In genomic region chr14:44962573-44963528, GRCh38 we compare ENCODE assay signal across 8 cellular contexts. TPM values are rescaled to one million over a fixed set of nuclear protein-coding genes. Genes with fewer than 3 reads are reported as not detected.
DNase-seq lines count a peak whose midpoint lies in the region; ATAC-seq, FAIRE-seq and TF ChIP-seq lines count a peak whose summit lies in the region.

No MANE protein-coding gene starts in this region.

- TF ChIP-seq POLR2A in GM12891 (IDR thresholded peaks at IDR 0.05; ENCODE audit: low read depth, low read length) (no peak; the same call in 1 of the 2 replicates), heart left ventricle (IDR thresholded peaks at IDR 0.05) (no peak), prostate gland (IDR thresholded peaks at IDR 0.05) (no peak)

- H3K36me3 ChIP-seq in HUES6 (ENCODE audit: control insufficient read depth, insufficient read depth, low read length): no peaks in the 10 kb centered on the region
- no peaks in the 10 kb centered on the region for H3K36me3 ChIP-seq in heart left ventricle
- no peaks in the 10 kb centered on the region for H3K36me3 ChIP-seq in prostate gland

- peaks cover 7 to 18% of the 10 kb centered on the region in 2 donors for H3K36me3 Mint-ChIP-seq in activated T-cell treated with anti-CD3 and anti-CD28 coated beads, Interleukin-2, amount 50 U/mL, for 72 hours (ENCODE audit: insufficient read depth in 2 of 2)

- H3K4me3 ChIP-seq in HUES6 (ENCODE audit: low read depth, low read length): peak overlapping the region; percentile 93
- H3K4me3 ChIP-seq in heart left ventricle: peak overlapping the region; percentile 65 to 97 (median 78)
- peak overlapping the region; percentile 69 to 78 for H3K4me3 ChIP-seq in prostate gland

- H3K9ac ChIP-seq in HUES6 (ENCODE audit: low read length): peak overlapping the region; percentile 73

- no peaks in the 10 kb centered on the region for H3K27me3 Mint-ChIP-seq in activated T-cell treated with anti-CD3 and anti-CD28 coated beads, Interleukin-2, amount 50 U/mL, for 72 hours (ENCODE audit: low read depth)

- TF ChIP-seq CTCF in heart left ventricle (IDR thresholded peaks at IDR 0.05) (no peak), prostate gland (IDR thresholded peaks at IDR 0.05) (no peak)

- DNase-seq in AG08396 (ENCODE audit: low spot score) (peak; percentile 28), GM12891 (ENCODE audit: insufficient read length, low spot score) (no peak), heart left ventricle (peak; percentile 39 to 73 (median 63)), prostate gland (ENCODE audit: low spot score) (peak; percentile 29)
- DNase-seq in activated T-cell treated with anti-CD3 and anti-CD28 coated beads, Interleukin-2, amount 50 U/mL, for 72 hours: peak in 1 of 2 donors; percentile 32

- H3K4me1 ChIP-seq in HUES6 (ENCODE audit: control insufficient read depth, insufficient read depth, low read length) (peaks cover 22% of the 10 kb centered on the region), heart left ventricle (peaks cover 8 to 81% (median 53%) of the 10 kb centered on the region in 12 donors), prostate gland (replicated peaks) (peaks cover 6% of the 10 kb centered on the region)

- no peak overlapping the region for H3K4me3 Mint-ChIP-seq in activated T-cell treated with anti-CD3 and anti-CD28 coated beads, Interleukin-2, amount 50 U/mL, for 72 hours

- peak overlapping the region; percentile 69 for H3K27ac Mint-ChIP-seq in activated T-cell treated with anti-CD3 and anti-CD28 coated beads, Interleukin-2, amount 50 U/mL, for 72 hours

- intact Hi-C loops in heart left ventricle (cut with DNase I) (loop anchor here in 9 of 10 donors (1.0 to 10.0 kb wide), 15 partner anchors 48 to 289 kb away; partner anchors contain the start of genes FKBP3 (in 8 of the 9), FANCM (in 7 of the 9), MIS18BP1 (in 2 of the 9) and PRPF39 (in 2 of the 9)), prostate gland (cut with DNase I) (loop anchor here (5.0 kb wide), 1 partner anchor 289 kb away; the partner anchor contains the start of gene MIS18BP1)

- H3K27ac ChIP-seq in HUES6 (ENCODE audit: low read depth, low read length) (peak overlapping the region; percentile 4; the same call in 1 of the 2 replicates), heart left ventricle (peak overlapping the region; percentile 60 to 93 (median 83)), prostate gland (peak overlapping the region; percentile 90 to 92)

- H3K9me3 Mint-ChIP-seq in activated T-cell treated with anti-CD3 and anti-CD28 coated beads, Interleukin-2, amount 50 U/mL, for 72 hours: no peaks in the 10 kb centered on the region

- H3K9me3 ChIP-seq in HUES6 (ENCODE audit: control insufficient read depth, insufficient read depth, low read depth, low read length): no peaks in the 10 kb centered on the region
- H3K9me3 ChIP-seq in heart left ventricle: no peaks in the 10 kb centered on the region
- no peaks in the 10 kb centered on the region for H3K9me3 ChIP-seq in prostate gland

- peak; percentile 72 for FAIRE-seq in GM12891 (lab: Jason Lieb, UNC)

- peaks cover 43% of the 10 kb centered on the region for H3K4me1 Mint-ChIP-seq in activated T-cell treated with anti-CD3 and anti-CD28 coated beads, Interleukin-2, amount 50 U/mL, for 72 hours (ENCODE audit: low read depth)

- no peaks in the 10 kb centered on the region for H3K27me3 ChIP-seq in HUES6 (ENCODE audit: control insufficient read depth, insufficient read depth, low read length)
- no peaks in the 10 kb centered on the region for H3K27me3 ChIP-seq in heart left ventricle
- no peaks in the 10 kb centered on the region for H3K27me3 ChIP-seq in prostate gland (replicated peaks; ENCODE audit: insufficient read depth)

- 2 to 10% (median 3%) methylated on average over 30 to 39 of the region's 39 CpGs for WGBS in heart left ventricle, 4 donors
- 14% methylated on average over 31 of the region's 39 CpGs for WGBS in prostate gland

- no peak for ATAC-seq in activated T-cell treated with anti-CD3 and anti-CD28 coated beads, Interleukin-2, amount 50 U/mL, for 72 hours (replicated peaks in 1 of 2)
- ATAC-seq in heart left ventricle (peak; percentile 1 to 26 (median 14)), HG03521 (IDR thresholded peaks at IDR 0.05; ENCODE audit: unreplicated experiment) (no peak), HG02678 (IDR thresholded peaks at IDR 0.05; ENCODE audit: unreplicated experiment) (no peak)

TF ChIP-seq in GM12891, 5 proteins besides CTCF, POLR2A, EP300 and RAD21:
- TF ChIP-seq PAX5 (IDR thresholded peaks at IDR 0.05; ENCODE audit: insufficient read depth, low read length, severe bottlenecking) (no peak), POU2F2 (IDR thresholded peaks at IDR 0.05; ENCODE audit: low read depth, low read length) (no peak), POLR2AphosphoS5 (IDR thresholded peaks at IDR 0.05; ENCODE audit: low read depth, low read length) (no peak; the same call in 1 of the 2 replicates), SPI1 (IDR thresholded peaks at IDR 0.05; ENCODE audit: low read depth, low read length) (no peak), TAF1 (IDR thresholded peaks at IDR 0.05; ENCODE audit: low read depth, low read length) (no peak)

RNA-seq across cellular contexts. Expression of gene TOGARAM1, which starts 0.9 kb away (rescaled TPM):
- polyA plus RNA-seq in GM12891 (2012; ENCODE audit: low read depth, missing spikeins): 3.5 TPM
- 1 to 10 TPM; 6.3 to 9.7 TPM for total RNA-seq in activated T-cell treated with anti-CD3 and anti-CD28 coated beads, Interleukin-2, amount 50 U/mL, for 72 hours
- total RNA-seq in heart left ventricle: 10 to 100 TPM; 15.2 to 24.0 (median 19.4) TPM
- 1 to 10 TPM; 2.7 to 7.0 TPM for polyA plus RNA-seq in heart left ventricle
- total RNA-seq in prostate gland: 10 to 100 TPM; 17.9 to 26.8 TPM

RNA-seq across cellular contexts. Expression of gene KLHL28, which starts 1.1 kb away (rescaled TPM):
- polyA plus RNA-seq in GM12891 (2012; ENCODE audit: low read depth, missing spikeins): 4.1 TPM
- total RNA-seq in activated T-cell treated with anti-CD3 and anti-CD28 coated beads, Interleukin-2, amount 50 U/mL, for 72 hours: 10 to 100 TPM; 16.7 to 20.1 TPM
- total RNA-seq in heart left ventricle (10 to 100 TPM in 6 of 9 donors, 1 to 10 TPM in 3; 6.2 to 13.5 (median 10.5) TPM), prostate gland (1 to 10 TPM; 7.4 to 9.7 TPM)
- polyA plus RNA-seq in heart left ventricle: 1 to 10 TPM; 2.1 to 3.3 TPM

Comparison
In these comparisons a context has a peak if more than half of its experiments do, and no peak if none do; other contexts are left out.
1. H3K27ac ChIP-seq: peak in every context shown above with its lines; median percentile 91 in prostate gland; 83 in heart left ventricle; 4 in HUES6.
2. ATAC-seq: peak in heart left ventricle (4 of 4); none in activated T-cell treated with anti-CD3 and anti-CD28 coated beads, Interleukin-2, amount 50 U/mL, for 72 hours (0 of 2), HG03521 (single experiment) and HG02678 (single experiment).
3. Peak in every context shown above with its lines, with median percentiles within 50 percentile points of each other: H3K4me3 ChIP-seq.